Comparison of ENCODE assay signal across 25 cellular contexts in genomic region chr9:123542435-123543225, GRCh38.
DNase-seq lines count a peak whose midpoint lies in the region; ATAC-seq, FAIRE-seq and TF ChIP-seq lines count a peak whose summit lies in the region.
"Had no signal": no experiment of that assay in that cellular context is flagged by ENCODE, and none has a peak within 500 bp of the region (broad histone marks: within the 10 kb centered on the region; RNA-seq: fewer than 3 reads in every experiment).

No MANE protein-coding gene starts in this region.

- POLR2A ChIA-PET in HepG2 (lab: Yijun Ruan, JAX) = no interaction called here
- POLR2A ChIA-PET in CD4-positive, alpha-beta T cell (lab: Charles Lee) = interaction anchor here (0.7 kb wide), 1 partner anchor 15 kb away, joined by 3 read pairs; no protein-coding TSS in a partner anchor

- H3K27me3 ChIP-seq in Peyer's patch (no peaks in the 10 kb centered on the region), HepG2 (ENCODE audit: control insufficient read depth in 1 of 2, insufficient read depth in 2 of 2, low read length in 2 of 2) (no peaks in the 10 kb centered on the region), H7 (ENCODE audit: control insufficient read depth, insufficient read depth, low read length) (no peaks in the 10 kb centered on the region)
- H3K27me3 ChIP-seq in CD4-positive, alpha-beta T cell (ENCODE audit: control insufficient read depth, insufficient read depth, low read length) = no peaks in the 10 kb centered on the region
- H3K27me3 ChIP-seq: BLaER1 had no signal

- no TSS peak for BruUV-seq in HepG2 (replicated peaks; lab: Mats Ljungman, UMichigan)

- H3K9me3 ChIP-seq in Peyer's patch = no peaks in the 10 kb centered on the region
- no peaks in the 10 kb centered on the region for H3K9me3 ChIP-seq in HepG2 (ENCODE audit: low read length)
- no peaks in the 10 kb centered on the region for H3K9me3 ChIP-seq in CD4-positive, alpha-beta T cell (ENCODE audit: control insufficient read depth, low read length)
- H3K9me3 ChIP-seq: BLaER1 had no signal

- H3K36me3 ChIP-seq in Peyer's patch (no peaks in the 10 kb centered on the region), HepG2 (replicated peaks in 1 of 2; ENCODE audit: control insufficient read depth in 1 of 2, insufficient read depth in 2 of 2, low read length in 2 of 2) (peaks cover 0 to 6% of the 10 kb centered on the region in 2 experiments; a peak in 1 of 5 replicates), H7 (replicated peaks; ENCODE audit: control insufficient read depth, insufficient read depth, low read length) (no peaks in the 10 kb centered on the region)
- H3K36me3 ChIP-seq: BLaER1 had no signal

- CTCF ChIA-PET in HepG2 (lab: Yijun Ruan, JAX; ENCODE audit: low intra/inter-chr PET ratio, low total read pairs) = no interaction called here
- CTCF ChIA-PET in CD4-positive, alpha-beta T cell (lab: Charles Lee) = interaction anchor here (2.1 kb wide), 1 partner anchor 498 kb away, joined by 7 read pairs; no protein-coding TSS in a partner anchor

- no peak for FAIRE-seq in HepG2 (lab: Jason Lieb, UNC)
- FAIRE-seq: GM12878, K562 had no signal

- H3K4me1 Mint-ChIP-seq in endothelial cell (ENCODE audit: unreplicated experiment) = peaks cover 20% of the 10 kb centered on the region
- H3K4me1 Mint-ChIP-seq in CD4-positive, alpha-beta T cell (ENCODE audit: low read depth) = no peaks in the 10 kb centered on the region

- TF ChIP-seq POLR2A in Peyer's patch (IDR thresholded peaks at IDR 0.05) = no peak
- no peak for TF ChIP-seq POLR2A in HepG2 (IDR thresholded peaks at IDR 0.05; ENCODE audit: insufficient read depth in 1 of 2, low read depth in 2 of 2, low read length in 2 of 2)

- H3K9ac ChIP-seq in HepG2 (ENCODE audit: insufficient read depth, low read depth, low read length) = no peak overlapping the region
- H3K9ac ChIP-seq: BLaER1 had no signal

- TF ChIP-seq CTCF in Peyer's patch (IDR thresholded peaks at IDR 0.05) = no peak
- no peak for TF ChIP-seq CTCF in endothelial cell (IDR thresholded peaks at IDR 0.05; ENCODE audit: unreplicated experiment)
- TF ChIP-seq CTCF in HepG2 (CRISPR knock-in tag; IDR thresholded peaks at IDR 0.05) = no peak
- TF ChIP-seq CTCF in CD4-positive, alpha-beta T cell (IDR thresholded peaks at IDR 0.05) = no peak

- H3K4me1 ChIP-seq in Peyer's patch (peaks cover 0 to 5% (median 0%) of the 10 kb centered on the region in 4 donors), HepG2 (ENCODE audit: insufficient read depth, low read length) (peaks cover 24% of the 10 kb centered on the region)

- no peak overlapping the region for H3K4me3 Mint-ChIP-seq in endothelial cell (ENCODE audit: unreplicated experiment)
- no peak overlapping the region for H3K4me3 Mint-ChIP-seq in CD4-positive, alpha-beta T cell
- H3K4me3 Mint-ChIP-seq: CD8-positive, alpha-beta T cell had no signal

- peak overlapping the region; percentile 27 for H3K27ac Mint-ChIP-seq in endothelial cell (ENCODE audit: unreplicated experiment)
- H3K27ac Mint-ChIP-seq in CD4-positive, alpha-beta T cell = no peak overlapping the region
- H3K27ac Mint-ChIP-seq: CD8-positive, alpha-beta T cell had no signal

- DNase-seq in Peyer's patch (peak in 2 of 3 donors; percentile 53 to 57), endothelial cell (ENCODE audit: low spot score) (no peak), HepG2 (ENCODE audit: low spot score) (peak; percentile 7), retina (peak; percentile 66), A172 (ENCODE audit: low spot score) (no peak), H7 (no peak)
- DNase-seq in CD4-positive, alpha-beta T cell = no peak
- DNase-seq: ACHN; CD8-positive, alpha-beta T cell; DND-41; GOT3; MM.1S; NCI-H1092 treated with DMSO at 0.1 percent for 48 hours; NCI-H1436 treated with DMSO at 0.1 percent for 48 hours; NCI-H2029; NCI-H226; NCI-H774; NK-92 treated with Interleukin-12 subunit alpha and Interleukin-12 subunit beta, amount 100 ng/mL, for 24 hours; SIG-M5 had no signal

- TF ChIP-seq RAD21 in HepG2 (CRISPR knock-in tag; IDR thresholded peaks at IDR 0.05) = no peak

- no peaks in the 10 kb centered on the region for H3K36me3 Mint-ChIP-seq in endothelial cell (ENCODE audit: low read depth, unreplicated experiment)
- H3K36me3 Mint-ChIP-seq in CD4-positive, alpha-beta T cell (ENCODE audit: low read depth) = peaks cover 3% of the 10 kb centered on the region

- H3K4me3 ChIP-seq in Peyer's patch = no peak overlapping the region
- H3K4me3 ChIP-seq in HepG2 (replicated peaks in 1 of 3; ENCODE audit: insufficient read depth in 1 of 3, low read depth in 2 of 3, low read length in 3 of 3) = no peak overlapping the region
- no peak overlapping the region for H3K4me3 ChIP-seq in H7 (ENCODE audit: insufficient read depth, low read depth, low read length)
- H3K4me3 ChIP-seq: BLaER1, GM12878, K562 had no signal

- no peaks in the 10 kb centered on the region; the same call in 1 of the 2 replicates for H4K20me1 ChIP-seq in HepG2 (ENCODE audit: insufficient read depth, low read length)

- intact Hi-C loops in HepG2 (cut with micrococcal nuclease; ENCODE audit: unreplicated experiment) = no loop called here
- intact Hi-C loops in CD4-positive, alpha-beta T cell (cut with DNase I, micrococcal nuclease) = loop anchor here in 1 of 2 experiments (10.0 kb wide), 1 partner anchor 422 kb away; no protein-coding TSS in a partner anchor

- in situ Hi-C loops in HepG2 (cut with HindIII; ENCODE audit: extremely low pct_ligation_motif_present, low pct_unique_long_range_greater_than_20kb) = loop anchor here (5.0 kb wide), 1 partner anchor 495 kb away; no protein-coding TSS in a partner anchor

- H3K79me2 ChIP-seq in HepG2 (ENCODE audit: insufficient read depth, low read length) = no peaks in the 10 kb centered on the region

- H3K27ac ChIP-seq in Peyer's patch (no peak overlapping the region), HepG2 (ENCODE audit: extremely low read length, insufficient read depth, low read length) (no peak overlapping the region)
- H3K27ac ChIP-seq in CD4-positive, alpha-beta T cell (ENCODE audit: low read depth, low read length) = no peak overlapping the region
- H3K27ac ChIP-seq: BLaER1 had no signal

- H3K4me2 ChIP-seq in HepG2 (ENCODE audit: low read depth, low read length) = no peak overlapping the region
- H3K4me2 ChIP-seq: BLaER1 had no signal

- no peak overlapping the region for H2AFZ ChIP-seq in HepG2 (ENCODE audit: low read length)

- WGBS in HepG2 (ENCODE audit: low lambda C conversion rate) = 84% methylated on average over 11 of the region's 11 CpGs

- TF ChIP-seq EP300 in HepG2 (IDR thresholded peaks at IDR 0.05; ENCODE audit: low read depth in 2 of 2, low read length in 2 of 2) = no peak
- TF ChIP-seq EP300 in HepG2 (CRISPR knock-in tag; IDR thresholded peaks at IDR 0.05; ENCODE audit: borderline replicate concordance) = no peak

- ATAC-seq in HepG2 (peak; percentile 57), HG03045 (IDR thresholded peaks at IDR 0.05; ENCODE audit: unreplicated experiment) (no peak)
- ATAC-seq in CD4-positive, alpha-beta T cell (ENCODE audit: poor library complexity) = no peak
- ATAC-seq: CD8-positive, alpha-beta T cell; GM12878; HCT116; K562; SK-N-SH treated with all-trans-retinoic acid at 6 μM for 48 hours had no signal

- no peaks in the 10 kb centered on the region for H3K27me3 Mint-ChIP-seq in endothelial cell (ENCODE audit: unreplicated experiment)
- no peaks in the 10 kb centered on the region for H3K27me3 Mint-ChIP-seq in CD4-positive, alpha-beta T cell

- H3K9me3 Mint-ChIP-seq in endothelial cell (ENCODE audit: unreplicated experiment) = no peaks in the 10 kb centered on the region
- H3K9me3 Mint-ChIP-seq in CD4-positive, alpha-beta T cell = no peaks in the 10 kb centered on the region
- H3K9me3 Mint-ChIP-seq: CD8-positive, alpha-beta T cell had no signal

TF ChIP-seq in HepG2, 621 proteins besides CTCF, POLR2A, EP300 and RAD21 (continues in another document):
- TF ChIP-seq RXRA (CRISPR knock-in tag; IDR thresholded peaks at IDR 0.05) (0 out of 2 replicates have a peak, but pooled peaks have one; percentile 52), NFATC3 (CRISPR knock-in tag; IDR thresholded peaks at IDR 0.05) (no peak), TFAP4 (IDR thresholded peaks at IDR 0.05; ENCODE audit: borderline replicate concordance, low read depth) (peak; percentile 53; the same call in 1 of the 2 replicates), HNF4A (CRISPR knock-in tag; IDR thresholded peaks at IDR 0.05) (peak; percentile 64), PCBP2 (optimal IDR thresholded peaks at IDR 0.05; ENCODE audit: low read depth, low read length, poor library complexity, severe bottlenecking) (no peak), MTERF4 (CRISPR knock-in tag; IDR thresholded peaks at IDR 0.05) (no peak), RARA (CRISPR knock-in tag; IDR thresholded peaks at IDR 0.05) (peak; percentile 52)
- TF ChIP-seq, protein P1, sequence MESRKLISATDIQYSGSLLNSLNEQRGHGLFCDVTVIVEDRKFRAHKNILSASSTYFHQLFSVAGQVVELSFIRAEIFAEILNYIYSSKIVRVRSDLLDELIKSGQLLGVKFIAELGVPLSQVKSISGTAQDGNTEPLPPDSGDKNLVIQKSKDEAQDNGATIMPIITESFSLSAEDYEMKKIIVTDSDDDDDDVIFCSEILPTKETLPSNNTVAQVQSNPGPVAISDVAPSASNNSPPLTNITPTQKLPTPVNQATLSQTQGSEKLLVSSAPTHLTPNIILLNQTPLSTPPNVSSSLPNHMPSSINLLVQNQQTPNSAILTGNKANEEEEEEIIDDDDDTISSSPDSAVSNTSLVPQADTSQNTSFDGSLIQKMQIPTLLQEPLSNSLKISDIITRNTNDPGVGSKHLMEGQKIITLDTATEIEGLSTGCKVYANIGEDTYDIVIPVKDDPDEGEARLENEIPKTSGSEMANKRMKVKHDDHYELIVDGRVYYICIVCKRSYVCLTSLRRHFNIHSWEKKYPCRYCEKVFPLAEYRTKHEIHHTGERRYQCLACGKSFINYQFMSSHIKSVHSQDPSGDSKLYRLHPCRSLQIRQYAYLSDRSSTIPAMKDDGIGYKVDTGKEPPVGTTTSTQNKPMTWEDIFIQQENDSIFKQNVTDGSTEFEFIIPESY (CRISPR knock-in tag; IDR thresholded peaks at IDR 0.05) = 0 out of 2 replicates have a peak, but pooled peaks have one; percentile 34

Comparison
In these comparisons a context has a peak if more than half of its experiments do, and no peak if none do; other contexts are left out.
1. DNase-seq: peak in Peyer's patch (2 of 3), HepG2 (single experiment) and retina (single experiment); none in endothelial cell (single experiment), CD4-positive, alpha-beta T cell (0 of 10), A172 (single experiment) and H7 (single experiment).